8 cellular contexts compared by ENCODE assay signal in genomic region chr1:168135116-168135981, GRCh38. TPM values are rescaled to one million over a fixed set of nuclear protein-coding genes. Genes with fewer than 3 reads are reported as not detected.
A peak's percentile ranks its signal among the peaks of the same experiment; 100 is the strongest.
DNase-seq lines count a peak whose midpoint lies in the region; ATAC-seq and TF ChIP-seq lines count a peak whose summit lies in the region.

No MANE protein-coding gene starts in this region.

- H2BK5ac ChIP-seq in H9 (ENCODE audit: insufficient read length, low read length) = no peak overlapping the region

- no peak for TF ChIP-seq CTCF in H9 (conservative IDR thresholded peaks at IDR 0.05)
- TF ChIP-seq CTCF in Peyer's patch (IDR thresholded peaks at IDR 0.05) = no peak
- no peak for TF ChIP-seq CTCF in gastrocnemius medialis (IDR thresholded peaks at IDR 0.05 in 4 of 5, conservative IDR thresholded peaks at IDR 0.05 in 1 of 5)

- no peaks in the 10 kb centered on the region for H3K79me2 ChIP-seq in H9 (ENCODE audit: insufficient read depth, low read length)

- H3K4me3 ChIP-seq in Peyer's patch = peak overlapping the region; percentile 44 to 79 (median 73)
- H3K4me3 ChIP-seq in gastrocnemius medialis = peak overlapping the region; percentile 57 to 84 (median 70)

- H3K23ac ChIP-seq in H9 (ENCODE audit: insufficient read length, low read depth, low read length) = no peak overlapping the region

- H3K9me3 ChIP-seq in H9 (ENCODE audit: control insufficient read depth, low read depth, low read length) (no peaks in the 10 kb centered on the region), Peyer's patch (no peaks in the 10 kb centered on the region), gastrocnemius medialis (no peaks in the 10 kb centered on the region)

- peaks cover 37% of the 10 kb centered on the region for H3K27me3 Mint-ChIP-seq in H9 (ENCODE audit: low read depth)

- H3T11ph ChIP-seq in H9 (ENCODE audit: low read length) = no peak overlapping the region

- H2BK15ac ChIP-seq in H9 (ENCODE audit: low read depth, low read length) = no peak overlapping the region

- peak overlapping the region; percentile 70 for H3K4me2 ChIP-seq in H9 (ENCODE audit: insufficient read depth, insufficient read length, low read length)

- H3K36me3 ChIP-seq in Peyer's patch (no peaks in the 10 kb centered on the region), gastrocnemius medialis (no peaks in the 10 kb centered on the region)

- H3K4me1 ChIP-seq in H9 (ENCODE audit: insufficient read depth, low read length) = peaks cover 4% of the 10 kb centered on the region
- peaks cover 3 to 15% (median 9%) of the 10 kb centered on the region in 4 donors for H3K4me1 ChIP-seq in Peyer's patch
- peaks cover 7 to 10% of the 10 kb centered on the region in 2 donors for H3K4me1 ChIP-seq in gastrocnemius medialis

- peak; percentile 39 for DNase-seq in H9
- no peak for DNase-seq in Peyer's patch
- peak; percentile 38 for DNase-seq in fibroblast of peridontal ligament (ENCODE audit: extremely low read depth)
- DNase-seq in gastrocnemius medialis = no peak
- no peak for DNase-seq in putamen (ENCODE audit: low spot score)
- DNase-seq in AG20443 (ENCODE audit: low spot score) = no peak

- WGBS in H9 (ENCODE audit: extremely low coverage, insufficient read length, low lambda C conversion rate) = no CpG with 5 or more reads among the region's 14 CpGs

- H3K4ac ChIP-seq in H9 (ENCODE audit: low read depth, low read length) = no peak overlapping the region

- no peaks in the 10 kb centered on the region; a peak in 2 of 5 replicates for H3K9me3 Mint-ChIP-seq in H9

- no peak overlapping the region for H3K14ac ChIP-seq in H9 (ENCODE audit: insufficient read depth, low read length)

- H2BK120ac ChIP-seq in H9 (ENCODE audit: low read depth, low read length, poor library complexity, severe bottlenecking) = no peak overlapping the region

- in situ Hi-C loops in gastrocnemius medialis (cut with MboI; ENCODE audit: low sequenced_read_pairs in 4 of 4) = no loop called here

- no peak overlapping the region for H2AK5ac ChIP-seq in H9 (ENCODE audit: insufficient read length, low read length)

- intact Hi-C loops in gastrocnemius medialis (cut with DNase I; ENCODE audit: low total_unique reads) = no loop called here

- H3K27ac Mint-ChIP-seq in H9 = no peak overlapping the region

- no peak overlapping the region for H4K8ac ChIP-seq in H9 (replicated peaks; ENCODE audit: insufficient read length, low read depth, low read length)

- no peak overlapping the region for H4K5ac ChIP-seq in H9 (ENCODE audit: insufficient read length, low read depth, low read length)

- H2AFZ ChIP-seq in H9 (ENCODE audit: low read length) = no peak overlapping the region

- no peak for TF ChIP-seq POLR2A in Peyer's patch (IDR thresholded peaks at IDR 0.05)
- no peak for TF ChIP-seq POLR2A in gastrocnemius medialis (IDR thresholded peaks at IDR 0.05)

- H3K23me2 ChIP-seq in H9 (ENCODE audit: insufficient read length, low read depth, low read length, poor library complexity, severe bottlenecking) = peaks cover 15% of the 10 kb centered on the region

- no peak overlapping the region for H3K18ac ChIP-seq in H9 (ENCODE audit: insufficient read length, low read depth, low read length)

- H3K36me3 Mint-ChIP-seq in H9 (ENCODE audit: insufficient read depth in 1 of 3, low read depth in 3 of 3) = peaks cover 2 to 14% (median 5%) of the 10 kb centered on the region in 3 experiments; a peak in 3 of 7 replicates

- H3K79me1 ChIP-seq in H9 (ENCODE audit: insufficient read depth, low read depth, low read length, poor library complexity, severe bottlenecking) = no peaks in the 10 kb centered on the region

- peak overlapping the region; percentile 72 to 92 for H3K4me3 Mint-ChIP-seq in H9

- no peak overlapping the region for H3K9ac ChIP-seq in H9 (ENCODE audit: extremely low read depth, insufficient read length, low read length)

- H3K4me1 Mint-ChIP-seq in H9 = peaks cover 31 to 35% of the 10 kb centered on the region in 2 experiments

- ATAC-seq in gastrocnemius medialis (no peak), HG03135 (IDR thresholded peaks at IDR 0.05; ENCODE audit: unreplicated experiment) (no peak), GM19023 (IDR thresholded peaks at IDR 0.05; ENCODE audit: unreplicated experiment) (no peak)

- H3K27ac ChIP-seq in H9 (ENCODE audit: insufficient read length, low read depth, low read length) (no peak overlapping the region), Peyer's patch (peak overlapping the region in 1 of 4 donors; percentile 55), gastrocnemius medialis (peak overlapping the region in 1 of 4 donors; percentile 73)

- H3K56ac ChIP-seq in H9 (ENCODE audit: insufficient read length, low read depth, low read length) = no peak overlapping the region

- no peak overlapping the region for H2BK20ac ChIP-seq in H9 (ENCODE audit: low read depth, low read length, poor library complexity, severe bottlenecking)

- no peaks in the 10 kb centered on the region for H4K20me1 ChIP-seq in H9 (ENCODE audit: control insufficient read depth, insufficient read depth, insufficient read length)

- peaks cover 2% of the 10 kb centered on the region; the same call in 1 of the 2 replicates for H3K27me3 ChIP-seq in H9 (ENCODE audit: insufficient read depth, low read length)
- peaks cover 0 to 5% of the 10 kb centered on the region in 2 donors for H3K27me3 ChIP-seq in Peyer's patch
- peaks cover 16 to 30% (median 22%) of the 10 kb centered on the region in 3 donors for H3K27me3 ChIP-seq in gastrocnemius medialis

- no peak overlapping the region for H4K91ac ChIP-seq in H9 (ENCODE audit: insufficient read length, low read depth, low read length)

- H2BK12ac ChIP-seq in H9 (ENCODE audit: insufficient read length, low read depth, low read length) = no peak overlapping the region

RNA-seq across cellular contexts. Expression of gene GPR161, which starts 1.4 kb away (rescaled TPM):
- total RNA-seq in H9 (2021) (9.9 and 10.6 TPM in 2 replicates), Peyer's patch (1 to 10 TPM in 3 of 4 donors, under 1 TPM in 1; 0.35 to 2.3 (median 1.8) TPM), gastrocnemius medialis (1 to 10 TPM in 1 of 4 donors, under 1 TPM in 3; 0.31 to 1.0 (median 0.86) TPM)

RNA-seq across cellular contexts. Expression of gene TIPRL, which starts 43.4 kb away (rescaled TPM):
- total RNA-seq in H9 (2021) = 24.0 and 24.4 TPM in 2 replicates
- 10 to 100 TPM in 3 of 4 donors, 1 to 10 TPM in 1; 9.1 to 29.4 (median 16.8) TPM for total RNA-seq in Peyer's patch
- 10 to 100 TPM; 23.2 to 35.1 (median 27.1) TPM for total RNA-seq in gastrocnemius medialis

Comparison
In these comparisons a context has a peak if more than half of its experiments do, and no peak if none do; other contexts are left out.
1. DNase-seq: peak in H9 (single experiment) and fibroblast of peridontal ligament (single experiment); none in Peyer's patch (0 of 3), gastrocnemius medialis (0 of 2), putamen (single experiment) and AG20443 (single experiment).